ENCODE assay signal across 1 cellular context in the genomic region with DNA sequence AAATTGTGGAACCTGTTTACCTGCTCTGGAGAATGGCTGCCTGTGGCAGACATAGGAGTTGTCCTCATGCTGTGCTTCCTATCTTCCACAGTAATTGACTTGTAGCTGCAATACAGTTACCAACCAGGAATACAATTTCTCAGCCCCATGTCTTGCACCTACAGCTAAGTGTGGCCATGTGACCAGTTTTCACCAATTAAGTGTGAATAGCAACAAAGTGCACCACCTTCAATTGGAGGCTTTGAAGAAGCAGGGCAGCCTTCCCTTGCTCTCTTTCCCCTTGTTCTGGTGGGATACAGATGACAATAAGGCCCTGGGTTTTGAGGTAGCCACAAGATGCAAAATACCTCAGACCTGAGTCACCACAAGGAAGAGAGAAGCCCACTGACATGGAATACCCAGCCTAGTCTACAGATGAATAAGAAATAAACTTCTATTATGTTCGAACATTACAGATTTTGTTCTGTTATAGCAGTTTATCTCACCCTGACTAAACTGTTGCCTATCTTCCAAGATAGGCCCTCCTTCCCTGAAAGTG.
TF ChIP-seq lines count a peak whose summit lies in the region.

No MANE protein-coding gene starts in this region.

TF ChIP-seq in GM23338, 12 proteins besides CTCF, POLR2A, EP300 and RAD21 (continued from another document):
- TF ChIP-seq, protein P1, sequence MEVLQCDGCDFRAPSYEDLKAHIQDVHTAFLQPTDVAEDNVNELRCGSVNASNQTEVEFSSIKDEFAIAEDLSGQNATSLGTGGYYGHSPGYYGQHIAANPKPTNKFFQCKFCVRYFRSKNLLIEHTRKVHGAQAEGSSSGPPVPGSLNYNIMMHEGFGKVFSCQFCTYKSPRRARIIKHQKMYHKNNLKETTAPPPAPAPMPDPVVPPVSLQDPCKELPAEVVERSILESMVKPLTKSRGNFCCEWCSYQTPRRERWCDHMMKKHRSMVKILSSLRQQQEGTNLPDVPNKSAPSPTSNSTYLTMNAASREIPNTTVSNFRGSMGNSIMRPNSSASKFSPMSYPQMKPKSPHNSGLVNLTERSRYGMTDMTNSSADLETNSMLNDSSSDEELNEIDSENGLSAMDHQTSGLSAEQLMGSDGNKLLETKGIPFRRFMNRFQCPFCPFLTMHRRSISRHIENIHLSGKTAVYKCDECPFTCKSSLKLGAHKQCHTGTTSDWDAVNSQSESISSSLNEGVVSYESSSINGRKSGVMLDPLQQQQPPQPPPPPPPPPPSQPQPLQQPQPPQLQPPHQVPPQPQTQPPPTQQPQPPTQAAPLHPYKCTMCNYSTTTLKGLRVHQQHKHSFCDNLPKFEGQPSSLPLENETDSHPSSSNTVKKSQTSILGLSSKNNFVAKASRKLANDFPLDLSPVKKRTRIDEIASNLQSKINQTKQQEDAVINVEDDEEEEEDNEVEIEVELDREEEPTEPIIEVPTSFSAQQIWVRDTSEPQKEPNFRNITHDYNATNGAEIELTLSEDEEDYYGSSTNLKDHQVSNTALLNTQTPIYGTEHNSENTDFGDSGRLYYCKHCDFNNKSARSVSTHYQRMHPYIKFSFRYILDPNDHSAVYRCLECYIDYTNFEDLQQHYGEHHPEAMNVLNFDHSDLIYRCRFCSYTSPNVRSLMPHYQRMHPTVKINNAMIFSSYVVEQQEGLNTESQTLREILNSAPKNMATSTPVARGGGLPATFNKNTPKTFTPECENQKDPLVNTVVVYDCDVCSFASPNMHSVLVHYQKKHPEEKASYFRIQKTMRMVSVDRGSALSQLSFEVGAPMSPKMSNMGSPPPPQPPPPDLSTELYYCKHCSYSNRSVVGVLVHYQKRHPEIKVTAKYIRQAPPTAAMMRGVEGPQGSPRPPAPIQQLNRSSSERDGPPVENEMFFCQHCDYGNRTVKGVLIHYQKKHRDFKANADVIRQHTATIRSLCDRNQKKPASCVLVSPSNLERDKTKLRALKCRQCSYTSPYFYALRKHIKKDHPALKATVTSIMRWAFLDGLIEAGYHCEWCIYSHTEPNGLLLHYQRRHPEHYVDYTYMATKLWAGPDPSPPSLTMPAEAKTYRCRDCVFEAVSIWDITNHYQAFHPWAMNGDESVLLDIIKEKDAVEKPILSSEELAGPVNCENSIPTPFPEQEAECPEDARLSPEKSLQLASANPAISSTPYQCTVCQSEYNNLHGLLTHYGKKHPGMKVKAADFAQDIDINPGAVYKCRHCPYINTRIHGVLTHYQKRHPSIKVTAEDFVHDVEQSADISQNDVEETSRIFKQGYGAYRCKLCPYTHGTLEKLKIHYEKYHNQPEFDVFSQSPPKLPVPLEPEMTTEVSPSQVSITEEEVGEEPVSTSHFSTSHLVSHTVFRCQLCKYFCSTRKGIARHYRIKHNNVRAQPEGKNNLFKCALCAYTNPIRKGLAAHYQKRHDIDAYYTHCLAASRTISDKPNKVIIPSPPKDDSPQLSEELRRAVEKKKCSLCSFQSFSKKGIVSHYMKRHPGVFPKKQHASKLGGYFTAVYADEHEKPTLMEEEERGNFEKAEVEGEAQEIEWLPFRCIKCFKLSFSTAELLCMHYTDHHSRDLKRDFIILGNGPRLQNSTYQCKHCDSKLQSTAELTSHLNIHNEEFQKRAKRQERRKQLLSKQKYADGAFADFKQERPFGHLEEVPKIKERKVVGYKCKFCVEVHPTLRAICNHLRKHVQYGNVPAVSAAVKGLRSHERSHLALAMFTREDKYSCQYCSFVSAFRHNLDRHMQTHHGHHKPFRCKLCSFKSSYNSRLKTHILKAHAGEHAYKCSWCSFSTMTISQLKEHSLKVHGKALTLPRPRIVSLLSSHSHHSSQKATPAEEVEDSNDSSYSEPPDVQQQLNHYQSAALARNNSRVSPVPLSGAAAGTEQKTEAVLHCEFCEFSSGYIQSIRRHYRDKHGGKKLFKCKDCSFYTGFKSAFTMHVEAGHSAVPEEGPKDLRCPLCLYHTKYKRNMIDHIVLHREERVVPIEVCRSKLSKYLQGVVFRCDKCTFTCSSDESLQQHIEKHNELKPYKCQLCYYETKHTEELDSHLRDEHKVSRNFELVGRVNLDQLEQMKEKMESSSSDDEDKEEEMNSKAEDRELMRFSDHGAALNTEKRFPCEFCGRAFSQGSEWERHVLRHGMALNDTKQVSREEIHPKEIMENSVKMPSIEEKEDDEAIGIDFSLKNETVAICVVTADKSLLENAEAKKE (CRISPR knock-in tag; IDR thresholded peaks at IDR 0.05): no peak
- no peak for TF ChIP-seq STAT1 (IDR thresholded peaks at IDR 0.05; ENCODE audit: unreplicated experiment)
- TF ChIP-seq, protein P2, sequence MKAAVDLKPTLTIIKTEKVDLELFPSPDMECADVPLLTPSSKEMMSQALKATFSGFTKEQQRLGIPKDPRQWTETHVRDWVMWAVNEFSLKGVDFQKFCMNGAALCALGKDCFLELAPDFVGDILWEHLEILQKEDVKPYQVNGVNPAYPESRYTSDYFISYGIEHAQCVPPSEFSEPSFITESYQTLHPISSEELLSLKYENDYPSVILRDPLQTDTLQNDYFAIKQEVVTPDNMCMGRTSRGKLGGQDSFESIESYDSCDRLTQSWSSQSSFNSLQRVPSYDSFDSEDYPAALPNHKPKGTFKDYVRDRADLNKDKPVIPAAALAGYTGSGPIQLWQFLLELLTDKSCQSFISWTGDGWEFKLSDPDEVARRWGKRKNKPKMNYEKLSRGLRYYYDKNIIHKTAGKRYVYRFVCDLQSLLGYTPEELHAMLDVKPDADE (IDR thresholded peaks at IDR 0.05): no peak
- no peak for TF ChIP-seq NANOG (IDR thresholded peaks at IDR 0.05; ENCODE audit: borderline replicate concordance)
- no peak for TF ChIP-seq CREB1 (CRISPR knock-in tag; IDR thresholded peaks at IDR 0.05; ENCODE audit: low read depth)
- no peak for TF ChIP-seq EZH2 (IDR thresholded peaks at IDR 0.05; ENCODE audit: low read depth, unreplicated experiment)
- no peak for TF ChIP-seq EZH2phosphoT487 (IDR thresholded peaks at IDR 0.05; ENCODE audit: unreplicated experiment)
- TF ChIP-seq ZNF331 (CRISPR knock-in tag; IDR thresholded peaks at IDR 0.05; ENCODE audit: low read depth): no peak
- no peak for TF ChIP-seq JUNB (IDR thresholded peaks at IDR 0.05; ENCODE audit: unreplicated experiment)
- TF ChIP-seq, protein P3, sequence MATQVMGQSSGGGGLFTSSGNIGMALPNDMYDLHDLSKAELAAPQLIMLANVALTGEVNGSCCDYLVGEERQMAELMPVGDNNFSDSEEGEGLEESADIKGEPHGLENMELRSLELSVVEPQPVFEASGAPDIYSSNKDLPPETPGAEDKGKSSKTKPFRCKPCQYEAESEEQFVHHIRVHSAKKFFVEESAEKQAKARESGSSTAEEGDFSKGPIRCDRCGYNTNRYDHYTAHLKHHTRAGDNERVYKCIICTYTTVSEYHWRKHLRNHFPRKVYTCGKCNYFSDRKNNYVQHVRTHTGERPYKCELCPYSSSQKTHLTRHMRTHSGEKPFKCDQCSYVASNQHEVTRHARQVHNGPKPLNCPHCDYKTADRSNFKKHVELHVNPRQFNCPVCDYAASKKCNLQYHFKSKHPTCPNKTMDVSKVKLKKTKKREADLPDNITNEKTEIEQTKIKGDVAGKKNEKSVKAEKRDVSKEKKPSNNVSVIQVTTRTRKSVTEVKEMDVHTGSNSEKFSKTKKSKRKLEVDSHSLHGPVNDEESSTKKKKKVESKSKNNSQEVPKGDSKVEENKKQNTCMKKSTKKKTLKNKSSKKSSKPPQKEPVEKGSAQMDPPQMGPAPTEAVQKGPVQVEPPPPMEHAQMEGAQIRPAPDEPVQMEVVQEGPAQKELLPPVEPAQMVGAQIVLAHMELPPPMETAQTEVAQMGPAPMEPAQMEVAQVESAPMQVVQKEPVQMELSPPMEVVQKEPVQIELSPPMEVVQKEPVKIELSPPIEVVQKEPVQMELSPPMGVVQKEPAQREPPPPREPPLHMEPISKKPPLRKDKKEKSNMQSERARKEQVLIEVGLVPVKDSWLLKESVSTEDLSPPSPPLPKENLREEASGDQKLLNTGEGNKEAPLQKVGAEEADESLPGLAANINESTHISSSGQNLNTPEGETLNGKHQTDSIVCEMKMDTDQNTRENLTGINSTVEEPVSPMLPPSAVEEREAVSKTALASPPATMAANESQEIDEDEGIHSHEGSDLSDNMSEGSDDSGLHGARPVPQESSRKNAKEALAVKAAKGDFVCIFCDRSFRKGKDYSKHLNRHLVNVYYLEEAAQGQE (IDR thresholded peaks at IDR 0.05; ENCODE audit: unreplicated experiment): no peak
